Comparison of ENCODE assay signal across 21 cellular contexts in genomic region chr3:189500798-189501495, GRCh38.
DNase-seq lines count a peak whose midpoint lies in the region; ATAC-seq lines count a peak whose summit lies in the region.
"Had no signal": no experiment of that assay in that cellular context is flagged by ENCODE, and none has a peak within 500 bp of the region (broad histone marks: within the 10 kb centered on the region; RNA-seq: fewer than 3 reads in every experiment).

No MANE protein-coding gene starts in this region.

- H3K27ac ChIP-seq in CD4-positive, alpha-beta memory T cell (ENCODE audit: low read depth, low read length): no peak overlapping the region
- H3K27ac ChIP-seq: Peyer's patch, SJCRH30 had no signal

- DNase-seq in activated CD4-positive, alpha-beta T cell treated with anti-CD3 and anti-CD28 coated beads, Interleukin-2, amount 10 ng/mL, durations not matched to agents 24 days and 14 days: no peak
- no peak for DNase-seq in activated CD4-positive, alpha-beta T cell treated with anti-CD3 and anti-CD28 coated beads for 1 hour
- DNase-seq in CD4-positive, alpha-beta memory T cell: no peak
- DNase-seq in T-cell (no peak), C1 segment of cervical spinal cord (lab: John Stamatoyannopoulos, UW) (no peak), kidney glomerular epithelial cell (lab: John Stamatoyannopoulos, UW) (no peak), GM19238 (ENCODE audit: insufficient read length, low spot score) (no peak)
- DNase-seq in naive thymus-derived CD8-positive, alpha-beta T cell: no peak
- DNase-seq: GOT3; MM.1S; NCI-H1092 treated with DMSO at 0.1 percent for 48 hours; NCI-H146; NCI-H2029; NCI-H2227 treated with DMSO at 0.1 percent for 48 hours; NCI-H510A; NCI-H748 treated with DMSO at 0.1 percent for 48 hours; NK-92 treated with Interleukin-12 subunit alpha and Interleukin-12 subunit beta, amount 100 ng/mL, for 24 hours; Peyer's patch; SJCRH30 had no signal

- peaks cover 10% of the 10 kb centered on the region for H3K4me1 Mint-ChIP-seq in activated CD4-positive, alpha-beta T cell treated with anti-CD3 and anti-CD28 coated beads, Interleukin-2, amount 10 ng/mL, durations not matched to agents 24 days and 14 days
- H3K4me1 Mint-ChIP-seq in CD4-positive, alpha-beta memory T cell: peaks cover 14 to 25% (median 15%) of the 10 kb centered on the region in 4 donors
- peaks cover 12 to 22% (median 14%) of the 10 kb centered on the region in 3 donors for H3K4me1 Mint-ChIP-seq in T-cell
- peaks cover 5 to 26% (median 13%) of the 10 kb centered on the region in 4 donors for H3K4me1 Mint-ChIP-seq in naive thymus-derived CD8-positive, alpha-beta T cell

- peaks cover 11% of the 10 kb centered on the region for H3K4me1 ChIP-seq in CD4-positive, alpha-beta memory T cell (ENCODE audit: insufficient read depth, low read length)
- H3K4me1 ChIP-seq: Peyer's patch, SJCRH30 had no signal

- H3K27ac Mint-ChIP-seq in activated CD4-positive, alpha-beta T cell treated with anti-CD3 and anti-CD28 coated beads, Interleukin-2, amount 10 ng/mL, durations not matched to agents 24 days and 14 days: peak overlapping the region; percentile 46
- peak overlapping the region in 6 of 7 donors; percentile 1 to 93 (median 60) for H3K27ac Mint-ChIP-seq in CD4-positive, alpha-beta memory T cell
- H3K27ac Mint-ChIP-seq in T-cell: peak overlapping the region; percentile 60 to 72
- H3K27ac Mint-ChIP-seq in naive thymus-derived CD8-positive, alpha-beta T cell: peak overlapping the region in 9 of 10 donors; percentile 20 to 77 (median 37)
- H3K27ac Mint-ChIP-seq: B cell had no signal

- no peaks in the 10 kb centered on the region for H3K27me3 ChIP-seq in CD4-positive, alpha-beta memory T cell (ENCODE audit: insufficient read depth, low read length)
- H3K27me3 ChIP-seq: Peyer's patch, SJCRH30 had no signal

- H3K9me3 ChIP-seq in CD4-positive, alpha-beta memory T cell (ENCODE audit: control insufficient read depth in 1 of 2, low read length in 2 of 2): no peaks in the 10 kb centered on the region
- H3K9me3 ChIP-seq: Peyer's patch, SJCRH30 had no signal

- H3K4me3 ChIP-seq in CD4-positive, alpha-beta memory T cell (ENCODE audit: low read length in 2 of 2): no peak overlapping the region
- H3K4me3 ChIP-seq: K562, Peyer's patch, SJCRH30 had no signal

- no peak overlapping the region for H3K4me3 Mint-ChIP-seq in activated CD4-positive, alpha-beta T cell treated with anti-CD3 and anti-CD28 coated beads, Interleukin-2, amount 10 ng/mL, durations not matched to agents 24 days and 14 days
- H3K4me3 Mint-ChIP-seq in CD4-positive, alpha-beta memory T cell: peak overlapping the region in 1 of 8 donors; percentile 31
- H3K4me3 Mint-ChIP-seq in T-cell: no peak overlapping the region
- no peak overlapping the region for H3K4me3 Mint-ChIP-seq in naive thymus-derived CD8-positive, alpha-beta T cell
- H3K4me3 Mint-ChIP-seq: B cell had no signal

- CTCF ChIA-PET in CD4-positive, alpha-beta memory T cell (lab: Charles Lee; ENCODE audit: partially characterized antibody): interaction anchor here (1.1 kb wide), 1 partner anchor 11 kb away, joined by 3 read pairs; no protein-coding TSS in a partner anchor
- CTCF ChIA-PET in T-cell (lab: Charles Lee): no interaction called here

- no peaks in the 10 kb centered on the region for H3K36me3 ChIP-seq in CD4-positive, alpha-beta memory T cell (ENCODE audit: insufficient read depth, low read length)
- H3K36me3 ChIP-seq: Peyer's patch, SJCRH30 had no signal

- peaks cover 19% of the 10 kb centered on the region for H3K9me3 Mint-ChIP-seq in activated CD4-positive, alpha-beta T cell treated with anti-CD3 and anti-CD28 coated beads, Interleukin-2, amount 10 ng/mL, durations not matched to agents 24 days and 14 days
- peaks cover 0 to 7% (median 4%) of the 10 kb centered on the region in 8 donors for H3K9me3 Mint-ChIP-seq in CD4-positive, alpha-beta memory T cell
- H3K9me3 Mint-ChIP-seq in T-cell: peaks cover 4 to 7% (median 6%) of the 10 kb centered on the region in 3 donors
- H3K9me3 Mint-ChIP-seq in naive thymus-derived CD8-positive, alpha-beta T cell: peaks cover 0 to 16% (median 4%) of the 10 kb centered on the region in 9 donors

- POLR2A ChIA-PET in CD4-positive, alpha-beta memory T cell (lab: Charles Lee; ENCODE audit: partially characterized antibody): no interaction called here
- POLR2A ChIA-PET in T-cell (lab: Charles Lee): no interaction called here
- POLR2A ChIA-PET in naive thymus-derived CD8-positive, alpha-beta T cell (lab: Charles Lee): no interaction called here

- H3K27me3 Mint-ChIP-seq in activated CD4-positive, alpha-beta T cell treated with anti-CD3 and anti-CD28 coated beads, Interleukin-2, amount 10 ng/mL, durations not matched to agents 24 days and 14 days: no peaks in the 10 kb centered on the region
- no peaks in the 10 kb centered on the region for H3K27me3 Mint-ChIP-seq in CD4-positive, alpha-beta memory T cell
- H3K27me3 Mint-ChIP-seq in T-cell: no peaks in the 10 kb centered on the region
- no peaks in the 10 kb centered on the region for H3K27me3 Mint-ChIP-seq in naive thymus-derived CD8-positive, alpha-beta T cell

- ATAC-seq in T-cell (replicated peaks in 1 of 4): no peak
- no peak for ATAC-seq in naive thymus-derived CD8-positive, alpha-beta T cell
- ATAC-seq: K562 had no signal

- no peaks in the 10 kb centered on the region for H3K36me3 Mint-ChIP-seq in activated CD4-positive, alpha-beta T cell treated with anti-CD3 and anti-CD28 coated beads, Interleukin-2, amount 10 ng/mL, durations not matched to agents 24 days and 14 days (ENCODE audit: low read depth)
- no peaks in the 10 kb centered on the region for H3K36me3 Mint-ChIP-seq in CD4-positive, alpha-beta memory T cell
- no peaks in the 10 kb centered on the region for H3K36me3 Mint-ChIP-seq in T-cell
- H3K36me3 Mint-ChIP-seq in naive thymus-derived CD8-positive, alpha-beta T cell: peaks cover 0 to 1% (median 0%) of the 10 kb centered on the region in 3 donors

- intact Hi-C loops in activated CD4-positive, alpha-beta T cell treated with anti-CD3 and anti-CD28 coated beads, Interleukin-2, amount 10 ng/mL, durations not matched to agents 24 days and 14 days (cut with micrococcal nuclease): loop anchor here (10.0 kb wide), 1 partner anchor 444 kb away; no protein-coding TSS in a partner anchor
- intact Hi-C loops in CD4-positive, alpha-beta memory T cell (cut with micrococcal nuclease): no loop called here
